8 cellular contexts compared by ENCODE assay signal in genomic region chr5:151771259-151772028, GRCh38. TPM values are rescaled to one million over a fixed set of nuclear protein-coding genes. Genes with fewer than 3 reads are reported as not detected.
DNase-seq lines count a peak whose midpoint lies in the region; ATAC-seq and TF ChIP-seq lines count a peak whose summit lies in the region.

G3BP1 (plus strand) TSS chr5:151771954; CDS start chr5:151786621, 14,667 bp downstream.

- H4K20me1 ChIP-seq in PC-3 (ENCODE audit: low read length) = peaks cover 43% of the 10 kb centered on the region

- H3K79me2 ChIP-seq in PC-3 (ENCODE audit: low read length) = peaks cover 51% of the 10 kb centered on the region

- H3K4me1 ChIP-seq in PC-3 (ENCODE audit: insufficient read depth, low read length) (peaks cover 28% of the 10 kb centered on the region), mononuclear cell (ENCODE audit: insufficient read depth, low read length) (peaks cover 47% of the 10 kb centered on the region)

- H3K27ac ChIP-seq in PC-3 (ENCODE audit: low read length) = peak within 1 kb of the TSS; percentile 91

- TF ChIP-seq CTCF in PC-3 (conservative IDR thresholded peaks at IDR 0.05; ENCODE audit: low read depth, low read length) = peak; percentile 69
- peak; percentile 67 for TF ChIP-seq CTCF in epithelial cell of esophagus (IDR thresholded peaks at IDR 0.05; ENCODE audit: insufficient read depth, low read depth, low read length, missing control alignments)

- no peak for TF ChIP-seq EP300 in Ishikawa (IDR thresholded peaks at IDR 0.05; ENCODE audit: borderline replicate concordance)

- H3K9me3 ChIP-seq in PC-3 (ENCODE audit: low read length) = no peaks in the 10 kb centered on the region
- H3K9me3 ChIP-seq in mononuclear cell (ENCODE audit: low read depth, low read length) = no peaks in the 10 kb centered on the region

- POLR2A ChIA-PET in PC-3 (lab: Charles Lee; ENCODE audit: unreplicated experiment) = interaction anchor here (0.6 to 1.1 kb wide), 6 partner anchors 26 to 688 kb away, joined by 3 to 16 read pairs (median 4); no protein-coding TSS in a partner anchor

- peak within 1 kb of the TSS; percentile 95 for H3K9ac ChIP-seq in PC-3 (ENCODE audit: low read length)

- peak within 1 kb of the TSS; percentile 86 for H2AFZ ChIP-seq in PC-3 (ENCODE audit: low read length)

- peak; percentile 80 for ATAC-seq in GM21576 (IDR thresholded peaks at IDR 0.05; ENCODE audit: unreplicated experiment)
- peak; percentile 86 for ATAC-seq in PC-3

- peak; percentile 47; the same call in 1 of the 2 replicates for TF ChIP-seq RAD21 in Ishikawa (IDR thresholded peaks at IDR 0.05; ENCODE audit: low read depth)

- H3K4me3 ChIP-seq in PC-3 (ENCODE audit: low read length) (peak within 1 kb of the TSS; percentile 85), epithelial cell of esophagus (ENCODE audit: low read length) (peak within 1 kb of the TSS; percentile 93), mononuclear cell (ENCODE audit: low read length) (peak within 1 kb of the TSS; percentile 93)

- H3K4me2 ChIP-seq in PC-3 (ENCODE audit: low read length) = peak within 1 kb of the TSS; percentile 90

- DNase-seq in DMS53 (lab: John Stamatoyannopoulos, UW) (peak; percentile 100), PC-3 (peak; percentile 100), activated T-cell treated with anti-CD3 and anti-CD28 coated beads for 48 hours (ENCODE audit: low read depth) (peak; percentile 95), epithelial cell of esophagus (ENCODE audit: low read depth) (peak; percentile 100)
- peak; percentile 96 to 99 for DNase-seq in stimulated activated CD8-positive, alpha-beta memory T cell treated with anti-CD3 and anti-CD28 coated beads, Interleukin-4, amount 100 ng/mL, for 1 hour (ENCODE audit: low read depth in 2 of 2, low spot score in 1 of 2)

- CTCF ChIA-PET in PC-3 (lab: Charles Lee) = interaction anchor here (0.6 to 1.5 kb wide), 11 partner anchors 20 to 324 kb away, joined by 3 to 22 read pairs (median 5); partner anchors contain the start of gene SLC36A1

- H3K27me3 ChIP-seq in PC-3 (ENCODE audit: low read length) (no peaks in the 10 kb centered on the region), mononuclear cell (ENCODE audit: insufficient read depth, low read length) (no peaks in the 10 kb centered on the region)

- peaks cover 6% of the 10 kb centered on the region; the same call in 1 of the 2 replicates for H3K36me3 ChIP-seq in PC-3 (ENCODE audit: low read depth, low read length)

- H3K9me2 ChIP-seq in PC-3 (replicated peaks; ENCODE audit: low read length) = no peaks in the 10 kb centered on the region

- H3F3A ChIP-seq in PC-3 (ENCODE audit: low read length, unreplicated experiment) = no peaks in the 10 kb centered on the region

- BruUV-seq in PC-3 (replicated peaks; lab: Mats Ljungman, UMichigan) = no TSS peak

- intact Hi-C loops in PC-3 (cut with micrococcal nuclease) = loop anchor here (1.0 kb wide), 4 partner anchors 13 to 323 kb away; partner anchors contain the start of gene ATOX1

TF ChIP-seq in Ishikawa, 13 proteins besides CTCF, POLR2A, EP300 and RAD21:
- TF ChIP-seq FOXM1 (IDR thresholded peaks at IDR 0.05; ENCODE audit: borderline replicate concordance, low read depth) (peak; percentile 75; the same call in 1 of the 2 replicates), CREB1 (IDR thresholded peaks at IDR 0.05; ENCODE audit: low read depth) (peak; percentile 69; the same call in 1 of the 2 replicates), NFIC (IDR thresholded peaks at IDR 0.05) (0 out of 2 replicates have a peak, but pooled peaks have one; percentile 17), EGR1 (IDR thresholded peaks at IDR 0.05) (no peak), TEAD4 (IDR thresholded peaks at IDR 0.05) (0 out of 2 replicates have a peak, but pooled peaks have one; percentile 27), REST (IDR thresholded peaks at IDR 0.05; ENCODE audit: low read depth) (no peak), ZBTB7A (IDR thresholded peaks at IDR 0.05; ENCODE audit: low read depth) (no peak), YY1 (IDR thresholded peaks at IDR 0.05; ENCODE audit: low read depth) (peak; percentile 64; the same call in 1 of the 2 replicates), TAF1 (IDR thresholded peaks at IDR 0.05; ENCODE audit: low read depth) (peak; percentile 73), CEBPB (IDR thresholded peaks at IDR 0.05) (peak; percentile 87), TCF12 (IDR thresholded peaks at IDR 0.05; ENCODE audit: low read depth) (peak; percentile 63)
- TF ChIP-seq, protein P1, sequence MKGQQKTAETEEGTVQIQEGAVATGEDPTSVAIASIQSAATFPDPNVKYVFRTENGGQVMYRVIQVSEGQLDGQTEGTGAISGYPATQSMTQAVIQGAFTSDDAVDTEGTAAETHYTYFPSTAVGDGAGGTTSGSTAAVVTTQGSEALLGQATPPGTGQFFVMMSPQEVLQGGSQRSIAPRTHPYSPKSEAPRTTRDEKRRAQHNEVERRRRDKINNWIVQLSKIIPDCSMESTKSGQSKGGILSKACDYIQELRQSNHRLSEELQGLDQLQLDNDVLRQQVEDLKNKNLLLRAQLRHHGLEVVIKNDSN (IDR thresholded peaks at IDR 0.05) = no peak
- TF ChIP-seq, protein P2, sequence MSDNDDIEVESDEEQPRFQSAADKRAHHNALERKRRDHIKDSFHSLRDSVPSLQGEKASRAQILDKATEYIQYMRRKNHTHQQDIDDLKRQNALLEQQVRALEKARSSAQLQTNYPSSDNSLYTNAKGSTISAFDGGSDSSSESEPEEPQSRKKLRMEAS (IDR thresholded peaks at IDR 0.05) = peak; percentile 98

RNA-seq across cellular contexts. Expression of gene G3BP1, which starts in this region (rescaled TPM):
- total RNA-seq in PC-3 (2014; rRNA removed) = 133 and 157 TPM in 2 replicates
- 72.5 TPM for total RNA-seq in mononuclear cell

Comparison
In these comparisons a context has a peak if more than half of its experiments do, and no peak if none do; other contexts are left out.
1. Peak in every context shown above with its lines: DNase-seq, ATAC-seq, H3K4me3 ChIP-seq and H3K27ac ChIP-seq.